In the genomic region with DNA sequence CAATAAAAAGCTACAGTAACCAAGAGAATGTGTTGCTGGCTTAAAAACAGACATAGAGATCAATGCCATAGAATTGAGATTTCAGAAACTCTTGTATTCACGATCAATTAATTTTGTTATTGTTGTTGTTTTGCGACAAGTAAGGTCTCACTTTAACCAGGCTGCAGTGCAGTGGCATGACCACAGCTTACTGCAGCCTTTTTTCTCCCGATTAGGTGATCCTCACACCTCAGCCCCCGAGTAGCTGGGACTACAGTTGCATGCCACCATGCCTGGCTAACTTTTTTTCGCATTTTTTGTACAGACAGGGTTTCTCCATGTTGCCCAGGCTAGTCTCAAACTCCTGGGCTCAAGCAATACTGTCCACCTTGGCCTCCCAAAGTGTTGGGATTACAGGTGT, we compare ENCODE assay signal across 16 cellular contexts. TPM values are rescaled to one million over a fixed set of nuclear protein-coding genes. Genes with fewer than 3 reads are reported as not detected.
A peak's percentile ranks its signal among the peaks of the same experiment; 100 is the strongest.
DNase-seq lines count a peak whose midpoint lies in the region; ATAC-seq lines count a peak whose summit lies in the region.
"Had no signal": no experiment of that assay in that cellular context is flagged by ENCODE, and none has a peak within 500 bp of the region (broad histone marks: within the 10 kb centered on the region; RNA-seq: fewer than 3 reads in every experiment).

No MANE protein-coding gene starts in this region.

- no peak overlapping the region for H3K4me3 ChIP-seq in CD4-positive, CD25-positive, alpha-beta regulatory T cell (ENCODE audit: low read depth, low read length)

- no peak overlapping the region for H3K4me3 Mint-ChIP-seq in activated CD4-positive, alpha-beta T cell treated with anti-CD3 and anti-CD28 coated beads for 36 hours
- H3K4me3 Mint-ChIP-seq in CD4-positive, CD25-positive, alpha-beta regulatory T cell: peak overlapping the region; percentile 22 to 56 (median 40)
- no peak overlapping the region for H3K4me3 Mint-ChIP-seq in T-helper 17 cell
- peak overlapping the region in 4 of 5 donors; percentile 18 to 71 (median 50) for H3K4me3 Mint-ChIP-seq in immature natural killer cell

- no peaks in the 10 kb centered on the region for H3K36me3 ChIP-seq in CD4-positive, CD25-positive, alpha-beta regulatory T cell (ENCODE audit: control insufficient read depth, insufficient read depth, low read length)
- H3K36me3 ChIP-seq: BE2C had no signal

- H3K36me3 Mint-ChIP-seq in activated CD4-positive, alpha-beta T cell treated with anti-CD3 and anti-CD28 coated beads for 36 hours (ENCODE audit: low read depth): peaks cover 15% of the 10 kb centered on the region
- peaks cover 6% of the 10 kb centered on the region for H3K36me3 Mint-ChIP-seq in CD4-positive, CD25-positive, alpha-beta regulatory T cell
- H3K36me3 Mint-ChIP-seq in T-helper 17 cell (ENCODE audit: low read depth) (no peaks in the 10 kb centered on the region), immature natural killer cell (peaks cover 0 to 3% (median 0%) of the 10 kb centered on the region in 3 donors)

- intact Hi-C loops in activated CD4-positive, alpha-beta T cell treated with anti-CD3 and anti-CD28 coated beads for 36 hours (cut with DNase I, micrococcal nuclease): loop anchor here in 1 of 2 experiments (2.0 kb wide), 2 partner anchors 41 to 125 kb away; partner anchors contain the start of gene RANBP9

- peaks cover 0 to 3% of the 10 kb centered on the region in 2 experiments for H3K9me3 ChIP-seq in CD4-positive, CD25-positive, alpha-beta regulatory T cell (ENCODE audit: control insufficient read depth in 2 of 2, low read length in 2 of 2)
- H3K9me3 ChIP-seq in T-helper 17 cell (ENCODE audit: control insufficient read depth, low read length, poor library complexity, severe bottlenecking): no peaks in the 10 kb centered on the region
- H3K9me3 ChIP-seq: BE2C had no signal

- CTCF ChIA-PET in activated CD4-positive, alpha-beta T cell treated with anti-CD3 and anti-CD28 coated beads for 36 hours (lab: Charles Lee): interaction anchor here (2.5 to 2.6 kb wide), 2 partner anchors 11 to 31 kb away, joined by 5 to 8 read pairs; no protein-coding TSS in a partner anchor

- no peak for DNase-seq in activated CD4-positive, alpha-beta T cell treated with anti-CD3 and anti-CD28 coated beads for 36 hours
- no peak for DNase-seq in activated CD4-positive, alpha-beta T cell treated with anti-CD3 and anti-CD28 coated beads for 1 hour
- DNase-seq in CD4-positive, CD25-positive, alpha-beta regulatory T cell: no peak
- no peak for DNase-seq in T-helper 17 cell
- DNase-seq in immature natural killer cell: no peak
- no peak for DNase-seq in NCI-H748 treated with DMSO at 0.1 percent for 48 hours (lab: John Stamatoyannopoulos, UW)
- DNase-seq in KBM-7: no peak
- DNase-seq: 8988T; BE2C; CD4-positive, alpha-beta memory T cell; DMS79 treated with DMSO at 0.1 percent for 48 hours; KG1; NCI-H1092; NCI-H510A treated with DMSO at 0.1 percent for 48 hours had no signal

- peaks cover 48% of the 10 kb centered on the region for H3K4me1 ChIP-seq in CD4-positive, CD25-positive, alpha-beta regulatory T cell (ENCODE audit: control insufficient read depth, insufficient read depth, low read length, poor library complexity, severe bottlenecking)
- H3K4me1 ChIP-seq: BE2C had no signal

- H3K4me1 Mint-ChIP-seq in activated CD4-positive, alpha-beta T cell treated with anti-CD3 and anti-CD28 coated beads for 36 hours: peaks cover 85% of the 10 kb centered on the region
- peaks cover 72 to 93% (median 80%) of the 10 kb centered on the region in 4 donors for H3K4me1 Mint-ChIP-seq in CD4-positive, CD25-positive, alpha-beta regulatory T cell
- H3K4me1 Mint-ChIP-seq in T-helper 17 cell (peaks cover 61% of the 10 kb centered on the region), immature natural killer cell (peaks cover 83 to 97% of the 10 kb centered on the region in 2 donors)

- no peak for ATAC-seq in activated CD4-positive, alpha-beta T cell treated with anti-CD3 and anti-CD28 coated beads for 36 hours
- no peak for ATAC-seq in CD4-positive, CD25-positive, alpha-beta regulatory T cell (ENCODE audit: low read depth in 2 of 2)
- ATAC-seq in T-helper 17 cell (no peak), GM21447 (IDR thresholded peaks at IDR 0.05; ENCODE audit: unreplicated experiment) (no peak)
- ATAC-seq: Panc1 had no signal

- H3K27me3 Mint-ChIP-seq in activated CD4-positive, alpha-beta T cell treated with anti-CD3 and anti-CD28 coated beads for 36 hours: no peaks in the 10 kb centered on the region
- H3K27me3 Mint-ChIP-seq in CD4-positive, CD25-positive, alpha-beta regulatory T cell: no peaks in the 10 kb centered on the region
- no peaks in the 10 kb centered on the region for H3K27me3 Mint-ChIP-seq in T-helper 17 cell
- H3K27me3 Mint-ChIP-seq in immature natural killer cell (ENCODE audit: low read depth in 3 of 3): peaks cover 0 to 3% (median 2%) of the 10 kb centered on the region in 3 donors
- H3K27me3 Mint-ChIP-seq: CD4-positive, alpha-beta memory T cell had no signal

- no peaks in the 10 kb centered on the region for H3K27me3 ChIP-seq in CD4-positive, CD25-positive, alpha-beta regulatory T cell (ENCODE audit: control insufficient read depth, insufficient read depth, low read length)
- H3K27me3 ChIP-seq: BE2C had no signal

- H3K9me3 Mint-ChIP-seq in activated CD4-positive, alpha-beta T cell treated with anti-CD3 and anti-CD28 coated beads for 36 hours (ENCODE audit: low read depth): no peaks in the 10 kb centered on the region
- peaks cover 0 to 5% (median 2%) of the 10 kb centered on the region in 7 donors for H3K9me3 Mint-ChIP-seq in CD4-positive, CD25-positive, alpha-beta regulatory T cell
- H3K9me3 Mint-ChIP-seq in immature natural killer cell: peaks cover 0 to 4% (median 0%) of the 10 kb centered on the region in 6 donors

- H3K27ac Mint-ChIP-seq in activated CD4-positive, alpha-beta T cell treated with anti-CD3 and anti-CD28 coated beads for 36 hours: peak overlapping the region; percentile 48
- peak overlapping the region in 1 of 3 donors; percentile 33 for H3K27ac Mint-ChIP-seq in CD4-positive, CD25-positive, alpha-beta regulatory T cell
- H3K27ac Mint-ChIP-seq in T-helper 17 cell (peak overlapping the region; percentile 1), immature natural killer cell (peak overlapping the region in 5 of 6 donors; percentile 8 to 67 (median 14))

- in situ Hi-C loops in KBM-7 (cut with MboI; ENCODE audit: low pct_unique_long_range_greater_than_20kb, low sequenced_read_pairs): no loop called here

- no peak overlapping the region for H3K27ac ChIP-seq in CD4-positive, CD25-positive, alpha-beta regulatory T cell (ENCODE audit: insufficient read depth, low read length, poor library complexity, severe bottlenecking)

- POLR2A ChIA-PET in activated CD4-positive, alpha-beta T cell treated with anti-CD3 and anti-CD28 coated beads for 36 hours (lab: Charles Lee): no interaction called here

RNA-seq across cellular contexts. Expression of gene RANBP9, which starts 42.2 kb away (rescaled TPM):
- total RNA-seq in activated CD4-positive, alpha-beta T cell treated with anti-CD3 and anti-CD28 coated beads for 36 hours: 10 to 100 TPM; 50.8 to 65.0 TPM
- total RNA-seq in CD4-positive, CD25-positive, alpha-beta regulatory T cell: 85.5 TPM
- polyA plus RNA-seq in CD4-positive, CD25-positive, alpha-beta regulatory T cell: 10 to 100 TPM in 2 of 4 donors, 1 to 10 TPM in 2; 5.6 to 11.1 (median 8.8) TPM
- total RNA-seq in T-helper 17 cell: 10 to 100 TPM; 74.4 to 99.9 TPM
- 1 to 10 TPM; 2.4 to 5.5 (median 3.8) TPM for polyA plus RNA-seq in immature natural killer cell

RNA-seq across cellular contexts. Expression of gene NOL7, which starts 54.3 kb away (rescaled TPM):
- total RNA-seq in activated CD4-positive, alpha-beta T cell treated with anti-CD3 and anti-CD28 coated beads for 36 hours: 10 to 100 TPM; 92.8 to 97.3 TPM
- 50.2 TPM for total RNA-seq in CD4-positive, CD25-positive, alpha-beta regulatory T cell
- 100 to 1,000 TPM; 127 to 145 (median 130) TPM for polyA plus RNA-seq in CD4-positive, CD25-positive, alpha-beta regulatory T cell
- 10 to 100 TPM; 44.3 to 47.0 TPM for total RNA-seq in T-helper 17 cell
- 10 to 100 TPM; 57.0 to 92.2 (median 65.1) TPM for polyA plus RNA-seq in immature natural killer cell

Comparison
In these comparisons a context has a peak if more than half of its experiments do, and no peak if none do; other contexts are left out.
1. H3K4me3 Mint-ChIP-seq: peak in CD4-positive, CD25-positive, alpha-beta regulatory T cell (4 of 4) and immature natural killer cell (4 of 5); none in activated CD4-positive, alpha-beta T cell treated with anti-CD3 and anti-CD28 coated beads for 36 hours (single experiment) and T-helper 17 cell (single experiment).